In genomic region chr3:195616681-195617080, GRCh38 we compare ENCODE assay signal across 16 cellular contexts. TPM values are rescaled to one million over a fixed set of nuclear protein-coding genes. Genes with fewer than 3 reads are reported as not detected.
DNase-seq lines count a peak whose midpoint lies in the region; ATAC-seq and TF ChIP-seq lines count a peak whose summit lies in the region.
"Had no signal": no experiment of that assay in that cellular context is flagged by ENCODE, and none has a peak within 500 bp of the region (broad histone marks: within the 10 kb centered on the region; RNA-seq: fewer than 3 reads in every experiment).

No MANE protein-coding gene starts in this region.

- H3K4me2 ChIP-seq in osteoblast (ENCODE audit: insufficient read depth, low read length) = no peak overlapping the region

- intact Hi-C loops in right cardiac atrium (cut with DNase I) = loop anchor here in 1 of 4 donors (10.0 kb wide), 1 partner anchor 108 kb away; the partner anchor contains the start of gene MUC20

- no peak for TF ChIP-seq CTCF in right atrium auricular region (IDR thresholded peaks at IDR 0.05)
- no peak for TF ChIP-seq CTCF in osteoblast (IDR thresholded peaks at IDR 0.05; ENCODE audit: extremely low read depth, low read depth, low read length)

- ATAC-seq in right cardiac atrium (peak; percentile 10 to 31), esophagus mucosa (peak; percentile 27), HG02678 (IDR thresholded peaks at IDR 0.05; ENCODE audit: unreplicated experiment) (no peak)
- no peak for ATAC-seq in stimulated activated naive CD8-positive, alpha-beta T cell treated with anti-CD3 and anti-CD28 coated beads, Interleukin-15, amount 100 ng/mL, for 72 hours

- no peaks in the 10 kb centered on the region for H4K20me1 ChIP-seq in osteoblast (ENCODE audit: insufficient read depth, low read length)

- WGBS in right cardiac atrium = 81% methylated on average over 9 of the region's 9 CpGs

- DNase-seq in right cardiac atrium (no peak), right atrium auricular region (ENCODE audit: low spot score) (no peak), osteoblast (ENCODE audit: insufficient read length, low spot score, missing footprints) (peak; percentile 51), DMS53 (lab: John Stamatoyannopoulos, UW) (no peak)
- DNase-seq in stimulated activated naive CD8-positive, alpha-beta T cell treated with anti-CD3 and anti-CD28 coated beads, Interleukin-15, amount 100 ng/mL, for 72 hours = no peak
- DNase-seq: EL, IMR-90, Karpas-422, NCI-H1105 treated with DMSO at 0.1 percent for 48 hours, NCI-H1694 treated with DMSO at 0.1 percent for 48 hours, NCI-H2107, NCI-H2227 treated with DMSO at 0.1 percent for 48 hours, NCI-H524 had no signal

- no peaks in the 10 kb centered on the region for H3K36me3 ChIP-seq in right atrium auricular region
- H3K36me3 ChIP-seq in osteoblast (ENCODE audit: insufficient read depth, low read length) = no peaks in the 10 kb centered on the region

- H3K4me3 ChIP-seq in right cardiac atrium (ENCODE audit: low read length) (no peak overlapping the region), right atrium auricular region (no peak overlapping the region), osteoblast (ENCODE audit: insufficient read depth, low read length) (no peak overlapping the region)

- H3K27ac Mint-ChIP-seq in stimulated activated naive CD8-positive, alpha-beta T cell treated with anti-CD3 and anti-CD28 coated beads, Interleukin-15, amount 100 ng/mL, for 72 hours = no peak overlapping the region

- peaks cover 50% of the 10 kb centered on the region for H3K4me1 Mint-ChIP-seq in stimulated activated naive CD8-positive, alpha-beta T cell treated with anti-CD3 and anti-CD28 coated beads, Interleukin-15, amount 100 ng/mL, for 72 hours

- H3K4me1 ChIP-seq in right cardiac atrium (ENCODE audit: control insufficient read depth, insufficient read depth, low read length) = no peaks in the 10 kb centered on the region
- no peaks in the 10 kb centered on the region for H3K4me1 ChIP-seq in right atrium auricular region
- no peaks in the 10 kb centered on the region for H3K4me1 ChIP-seq in osteoblast (ENCODE audit: insufficient read depth, low read length)

- H3K79me2 ChIP-seq in osteoblast (ENCODE audit: insufficient read depth, low read length) = no peaks in the 10 kb centered on the region

- H3K27me3 ChIP-seq in right cardiac atrium (ENCODE audit: control insufficient read depth, insufficient read depth) = no peaks in the 10 kb centered on the region
- H3K27me3 ChIP-seq in right atrium auricular region = no peaks in the 10 kb centered on the region
- peaks cover 3% of the 10 kb centered on the region for H3K27me3 ChIP-seq in osteoblast (ENCODE audit: insufficient read depth, low read length)

- H2AFZ ChIP-seq in osteoblast (ENCODE audit: low read length) = no peak overlapping the region

- no peaks in the 10 kb centered on the region for H3K9me3 Mint-ChIP-seq in stimulated activated naive CD8-positive, alpha-beta T cell treated with anti-CD3 and anti-CD28 coated beads, Interleukin-15, amount 100 ng/mL, for 72 hours

- H3K27ac ChIP-seq in right cardiac atrium (ENCODE audit: low read length) (no peak overlapping the region), right atrium auricular region (no peak overlapping the region), osteoblast (ENCODE audit: low read depth, low read length) (no peak overlapping the region)
- H3K27ac ChIP-seq: C4-2B had no signal

- H3K27me3 Mint-ChIP-seq in stimulated activated naive CD8-positive, alpha-beta T cell treated with anti-CD3 and anti-CD28 coated beads, Interleukin-15, amount 100 ng/mL, for 72 hours = peaks cover 8% of the 10 kb centered on the region

- H3K9me3 ChIP-seq in right cardiac atrium (ENCODE audit: control insufficient read depth, low read length) (no peaks in the 10 kb centered on the region), right atrium auricular region (no peaks in the 10 kb centered on the region), osteoblast (ENCODE audit: low read depth, low read length) (no peaks in the 10 kb centered on the region)

- H3K4me3 Mint-ChIP-seq in stimulated activated naive CD8-positive, alpha-beta T cell treated with anti-CD3 and anti-CD28 coated beads, Interleukin-15, amount 100 ng/mL, for 72 hours = no peak overlapping the region

RNA-seq across cellular contexts. Expression of gene APOD, which starts 32.9 kb away (rescaled TPM):
- 10 to 100 TPM; 31.8 to 45.9 (median 40.8) TPM for total RNA-seq in right cardiac atrium
- 174 TPM for polyA plus RNA-seq in right cardiac atrium
- 10 to 100 TPM; 79.6 to 93.2 TPM for total RNA-seq in right atrium auricular region
- total RNA-seq in esophagus mucosa = 3.5 TPM
- 0.88 and 1.4 TPM in 2 replicates for total RNA-seq in osteoblast
- total RNA-seq: IMR-90 had no signal

Comparison
In these comparisons a context has a peak if more than half of its experiments do, and no peak if none do; other contexts are left out.
1. ATAC-seq: peak in right cardiac atrium (2 of 2) and esophagus mucosa (single experiment); none in HG02678 (single experiment) and stimulated activated naive CD8-positive, alpha-beta T cell treated with anti-CD3 and anti-CD28 coated beads, Interleukin-15, amount 100 ng/mL, for 72 hours (single experiment).